ENCODE assay signal across 1 cellular context in the genomic region with DNA sequence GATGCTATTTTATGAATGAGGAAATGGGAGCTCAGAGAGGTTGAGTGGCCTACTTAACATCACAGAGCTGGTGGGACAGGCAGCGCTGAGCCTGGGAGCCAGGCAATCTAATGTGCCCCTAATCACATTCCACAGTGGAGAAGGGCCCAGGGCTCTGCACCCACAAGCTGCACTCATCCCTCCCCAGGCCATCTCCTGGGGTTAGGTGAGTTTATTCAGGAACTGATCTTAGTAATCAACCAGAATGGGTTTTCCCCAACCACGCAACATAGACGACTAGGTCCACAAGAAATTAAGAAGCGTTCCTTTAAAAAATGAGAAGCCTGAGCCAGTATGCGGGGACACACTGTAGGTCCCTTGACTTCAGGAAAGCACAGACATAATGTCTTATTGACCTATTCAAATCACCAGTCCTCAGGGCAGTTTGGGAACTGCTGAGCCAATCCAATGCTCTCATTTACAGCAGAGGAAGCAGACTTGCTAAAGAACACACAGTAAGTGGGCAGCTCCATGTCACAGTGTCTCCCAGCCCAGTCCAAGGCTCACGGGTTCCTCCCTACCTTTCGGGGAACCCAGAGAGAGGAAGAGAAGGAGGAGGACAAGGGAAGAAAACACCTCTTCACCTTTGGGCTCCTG.
TF ChIP-seq lines count a peak whose summit lies in the region.

No MANE protein-coding gene starts in this region.

TF ChIP-seq in GM12878, 131 proteins besides CTCF, POLR2A, EP300 and RAD21:
- TF ChIP-seq, protein P1, sequence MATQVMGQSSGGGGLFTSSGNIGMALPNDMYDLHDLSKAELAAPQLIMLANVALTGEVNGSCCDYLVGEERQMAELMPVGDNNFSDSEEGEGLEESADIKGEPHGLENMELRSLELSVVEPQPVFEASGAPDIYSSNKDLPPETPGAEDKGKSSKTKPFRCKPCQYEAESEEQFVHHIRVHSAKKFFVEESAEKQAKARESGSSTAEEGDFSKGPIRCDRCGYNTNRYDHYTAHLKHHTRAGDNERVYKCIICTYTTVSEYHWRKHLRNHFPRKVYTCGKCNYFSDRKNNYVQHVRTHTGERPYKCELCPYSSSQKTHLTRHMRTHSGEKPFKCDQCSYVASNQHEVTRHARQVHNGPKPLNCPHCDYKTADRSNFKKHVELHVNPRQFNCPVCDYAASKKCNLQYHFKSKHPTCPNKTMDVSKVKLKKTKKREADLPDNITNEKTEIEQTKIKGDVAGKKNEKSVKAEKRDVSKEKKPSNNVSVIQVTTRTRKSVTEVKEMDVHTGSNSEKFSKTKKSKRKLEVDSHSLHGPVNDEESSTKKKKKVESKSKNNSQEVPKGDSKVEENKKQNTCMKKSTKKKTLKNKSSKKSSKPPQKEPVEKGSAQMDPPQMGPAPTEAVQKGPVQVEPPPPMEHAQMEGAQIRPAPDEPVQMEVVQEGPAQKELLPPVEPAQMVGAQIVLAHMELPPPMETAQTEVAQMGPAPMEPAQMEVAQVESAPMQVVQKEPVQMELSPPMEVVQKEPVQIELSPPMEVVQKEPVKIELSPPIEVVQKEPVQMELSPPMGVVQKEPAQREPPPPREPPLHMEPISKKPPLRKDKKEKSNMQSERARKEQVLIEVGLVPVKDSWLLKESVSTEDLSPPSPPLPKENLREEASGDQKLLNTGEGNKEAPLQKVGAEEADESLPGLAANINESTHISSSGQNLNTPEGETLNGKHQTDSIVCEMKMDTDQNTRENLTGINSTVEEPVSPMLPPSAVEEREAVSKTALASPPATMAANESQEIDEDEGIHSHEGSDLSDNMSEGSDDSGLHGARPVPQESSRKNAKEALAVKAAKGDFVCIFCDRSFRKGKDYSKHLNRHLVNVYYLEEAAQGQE (IDR thresholded peaks at IDR 0.05; ENCODE audit: low read depth, low read length): no peak
- TF ChIP-seq KAT2A (conservative IDR thresholded peaks at IDR 0.05; ENCODE audit: control insufficient read depth, low read depth, low read length) (no peak), CHD1 (IDR thresholded peaks at IDR 0.05; ENCODE audit: low read depth, low read length) (no peak), MXI1 (IDR thresholded peaks at IDR 0.05; ENCODE audit: low read depth, low read length) (no peak), STAT1 (conservative IDR thresholded peaks at IDR 0.05) (no peak), SPI1 (IDR thresholded peaks at IDR 0.05; ENCODE audit: borderline replicate concordance, insufficient read depth, low read depth, low read length) (no peak), DPF2 (IDR thresholded peaks at IDR 0.05) (no peak), TARDBP (IDR thresholded peaks at IDR 0.05; ENCODE audit: borderline replicate concordance) (no peak), CREM (IDR thresholded peaks at IDR 0.05; ENCODE audit: low read depth) (no peak)
- TF ChIP-seq, protein P2, sequence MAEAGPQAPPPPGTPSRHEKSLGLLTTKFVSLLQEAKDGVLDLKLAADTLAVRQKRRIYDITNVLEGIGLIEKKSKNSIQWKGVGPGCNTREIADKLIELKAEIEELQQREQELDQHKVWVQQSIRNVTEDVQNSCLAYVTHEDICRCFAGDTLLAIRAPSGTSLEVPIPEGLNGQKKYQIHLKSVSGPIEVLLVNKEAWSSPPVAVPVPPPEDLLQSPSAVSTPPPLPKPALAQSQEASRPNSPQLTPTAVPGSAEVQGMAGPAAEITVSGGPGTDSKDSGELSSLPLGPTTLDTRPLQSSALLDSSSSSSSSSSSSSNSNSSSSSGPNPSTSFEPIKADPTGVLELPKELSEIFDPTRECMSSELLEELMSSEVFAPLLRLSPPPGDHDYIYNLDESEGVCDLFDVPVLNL (IDR thresholded peaks at IDR 0.05; ENCODE audit: low read depth, low read length): no peak
